Comparison of ENCODE assay signal across 7 cellular contexts in genomic region chr17:60641810-60642220, GRCh38. TPM values are rescaled to one million over a fixed set of nuclear protein-coding genes. Genes with fewer than 3 reads are reported as not detected.
A peak's percentile ranks its signal among the peaks of the same experiment; 100 is the strongest.
DNase-seq lines count a peak whose midpoint lies in the region; ATAC-seq and TF ChIP-seq lines count a peak whose summit lies in the region.

No MANE protein-coding gene starts in this region.

- H3K36me3 ChIP-seq in Panc1 (ENCODE audit: control insufficient read depth, insufficient read depth, low read length) (no peaks in the 10 kb centered on the region), heart left ventricle (peaks cover 0 to 34% (median 20%) of the 10 kb centered on the region in 9 donors), psoas muscle (ENCODE audit: insufficient read depth in 1 of 2, low read depth in 1 of 2) (peaks cover 0 to 15% of the 10 kb centered on the region in 2 donors)

- peaks cover 12% of the 10 kb centered on the region for H3K4me1 Mint-ChIP-seq in activated naive CD8-positive, alpha-beta T cell treated with anti-CD3 and anti-CD28 coated beads for 36 hours

- no TSS peak for BruUV-seq in Panc1 (replicated peaks; lab: Mats Ljungman, UMichigan)

- no peaks in the 10 kb centered on the region for H3K9me3 Mint-ChIP-seq in activated naive CD8-positive, alpha-beta T cell treated with anti-CD3 and anti-CD28 coated beads for 36 hours

- TF ChIP-seq CTCF in LNCAP (IDR thresholded peaks at IDR 0.05), result peak; percentile 50; the same call in 1 of the 2 replicates
- peak; percentile 55 for TF ChIP-seq CTCF in Panc1 (IDR thresholded peaks at IDR 0.05)
- TF ChIP-seq CTCF in heart left ventricle (IDR thresholded peaks at IDR 0.05), result peak in 11 of 12 donors; percentile 17 to 71 (median 49)
- peak; percentile 35 for TF ChIP-seq CTCF in psoas muscle (IDR thresholded peaks at IDR 0.05)

- intact Hi-C loops in Panc1 (cut with micrococcal nuclease; ENCODE audit: unreplicated experiment), result no loop called here
- intact Hi-C loops in heart left ventricle (cut with DNase I), result loop anchor here in 5 of 10 donors (1.0 to 10.0 kb wide), 4 partner anchors 40 to 177 kb away; partner anchors contain the start of gene PPM1D (in 1 of the 5)
- intact Hi-C loops in psoas muscle (cut with DNase I), result loop anchor here in 1 of 2 donors (5.0 kb wide), 1 partner anchor 40 kb away; the partner anchor contains the start of gene PPM1D

- no peak overlapping the region for H3K4me3 Mint-ChIP-seq in activated naive CD8-positive, alpha-beta T cell treated with anti-CD3 and anti-CD28 coated beads for 36 hours

- H3K27me3 Mint-ChIP-seq in activated naive CD8-positive, alpha-beta T cell treated with anti-CD3 and anti-CD28 coated beads for 36 hours, result no peaks in the 10 kb centered on the region

- H3K27me3 ChIP-seq in Panc1 (ENCODE audit: control insufficient read depth, insufficient read depth, low read length) (no peaks in the 10 kb centered on the region), heart left ventricle (no peaks in the 10 kb centered on the region), psoas muscle (ENCODE audit: insufficient read depth in 3 of 3, low read length in 2 of 3) (no peaks in the 10 kb centered on the region)

- H3K9me3 ChIP-seq in Panc1 (ENCODE audit: control insufficient read depth, insufficient read depth, low read depth, low read length), result no peaks in the 10 kb centered on the region
- no peaks in the 10 kb centered on the region for H3K9me3 ChIP-seq in heart left ventricle
- H3K9me3 ChIP-seq in psoas muscle, result no peaks in the 10 kb centered on the region

- 9 to 24% (median 18%) methylated on average over 1 of the region's 1 CpG for WGBS in heart left ventricle, 4 donors
- WGBS in psoas muscle, 3 donors, result 36 to 56% (median 37%) methylated on average over 1 of the region's 1 CpG

- in situ Hi-C loops in Panc1 (cut with HindIII; ENCODE audit: low pct_unique_long_range_greater_than_20kb, low sequenced_read_pairs), result no loop called here

- peaks cover 10% of the 10 kb centered on the region for H3K36me3 Mint-ChIP-seq in activated naive CD8-positive, alpha-beta T cell treated with anti-CD3 and anti-CD28 coated beads for 36 hours

- CTCF ChIA-PET in Panc1 (lab: Charles Lee), result no interaction called here

- H3K4me1 ChIP-seq in Panc1 (ENCODE audit: control insufficient read depth, insufficient read depth, low read length), result no peaks in the 10 kb centered on the region
- peaks cover 0 to 21% (median 10%) of the 10 kb centered on the region in 12 donors for H3K4me1 ChIP-seq in heart left ventricle
- peaks cover 7% of the 10 kb centered on the region for H3K4me1 ChIP-seq in psoas muscle

- H3K27ac Mint-ChIP-seq in activated naive CD8-positive, alpha-beta T cell treated with anti-CD3 and anti-CD28 coated beads for 36 hours, result no peak overlapping the region

- no peak overlapping the region for H3K4me3 ChIP-seq in Panc1 (ENCODE audit: low read depth in 2 of 2, low read length in 2 of 2)
- H3K4me3 ChIP-seq in heart left ventricle, result no peak overlapping the region
- H3K4me3 ChIP-seq in psoas muscle, result no peak overlapping the region

- ATAC-seq in Panc1 (peak; percentile 63; the same call in 1 of the 2 replicates), heart left ventricle (peak; percentile 29 to 78 (median 75)), psoas muscle (peak in 3 of 4 donors; percentile 46 to 56 (median 51)), GM21619 (IDR thresholded peaks at IDR 0.05; ENCODE audit: unreplicated experiment) (no peak)

- no peak for TF ChIP-seq POLR2A in heart left ventricle (IDR thresholded peaks at IDR 0.05)

- DNase-seq in GF-D8 (lab: John Stamatoyannopoulos, UW), result peak; percentile 40
- DNase-seq in Panc1 (ENCODE audit: low read depth, low spot score), result peak; percentile 27
- DNase-seq in activated naive CD8-positive, alpha-beta T cell treated with anti-CD3 and anti-CD28 coated beads for 36 hours, result peak; percentile 28
- DNase-seq in heart left ventricle, result peak in 4 of 5 donors; percentile 46 to 78 (median 66)
- no peak for DNase-seq in psoas muscle

- POLR2A ChIA-PET in Panc1 (lab: Charles Lee), result no interaction called here

- no peak overlapping the region for H3K27ac ChIP-seq in Panc1 (ENCODE audit: low read length)
- H3K27ac ChIP-seq in heart left ventricle, result no peak overlapping the region
- H3K27ac ChIP-seq in psoas muscle, result no peak overlapping the region

RNA-seq across cellular contexts. Expression of gene BCAS3, which starts 35.8 kb away (rescaled TPM):
- total RNA-seq in Panc1 (2021; ENCODE audit: unreplicated experiment) (9.3 TPM), heart left ventricle (10 to 100 TPM; 10.6 to 23.5 (median 18.3) TPM), psoas muscle (10 to 100 TPM; 15.0 to 28.8 (median 19.1) TPM)
- 9.8 TPM for polyA plus RNA-seq in Panc1 (2012; ENCODE audit: insufficient read length)
- total RNA-seq in activated naive CD8-positive, alpha-beta T cell treated with anti-CD3 and anti-CD28 coated beads for 36 hours, result 1 to 10 TPM; 4.9 to 7.0 TPM
- polyA plus RNA-seq in heart left ventricle (1 to 10 TPM; 4.5 to 6.8 TPM), psoas muscle (1 to 10 TPM; 2.4 to 7.1 (median 5.1) TPM)

RNA-seq across cellular contexts. Expression of gene PPM1D, which starts 41.8 kb away (rescaled TPM):
- total RNA-seq in Panc1 (2021; ENCODE audit: unreplicated experiment), result 7.4 TPM
- 3.4 TPM for polyA plus RNA-seq in Panc1 (2012; ENCODE audit: insufficient read length)
- 10 to 100 TPM; 11.6 to 12.9 TPM for total RNA-seq in activated naive CD8-positive, alpha-beta T cell treated with anti-CD3 and anti-CD28 coated beads for 36 hours
- total RNA-seq in heart left ventricle, result 10 to 100 TPM in 2 of 9 donors, 1 to 10 TPM in 7; 6.2 to 11.4 (median 7.7) TPM
- 1 to 10 TPM; 1.9 to 6.4 TPM for polyA plus RNA-seq in heart left ventricle
- 10 to 100 TPM in 1 of 4 donors, 1 to 10 TPM in 3; 7.0 to 10.5 (median 8.4) TPM for total RNA-seq in psoas muscle
- 1 to 10 TPM; 2.8 to 5.6 (median 4.0) TPM for polyA plus RNA-seq in psoas muscle

Comparison
In these comparisons a context has a peak if more than half of its experiments do, and no peak if none do; other contexts are left out.
1. DNase-seq: peak in GF-D8 (single experiment), Panc1 (single experiment), activated naive CD8-positive, alpha-beta T cell treated with anti-CD3 and anti-CD28 coated beads for 36 hours (single experiment) and heart left ventricle (4 of 5); none in psoas muscle (0 of 2).
2. Peak in every context shown above with its lines, with median percentiles within 50 percentile points of each other: CTCF ChIP-seq.